ENCODE assay signal across 23 cellular contexts in the genomic region with DNA sequence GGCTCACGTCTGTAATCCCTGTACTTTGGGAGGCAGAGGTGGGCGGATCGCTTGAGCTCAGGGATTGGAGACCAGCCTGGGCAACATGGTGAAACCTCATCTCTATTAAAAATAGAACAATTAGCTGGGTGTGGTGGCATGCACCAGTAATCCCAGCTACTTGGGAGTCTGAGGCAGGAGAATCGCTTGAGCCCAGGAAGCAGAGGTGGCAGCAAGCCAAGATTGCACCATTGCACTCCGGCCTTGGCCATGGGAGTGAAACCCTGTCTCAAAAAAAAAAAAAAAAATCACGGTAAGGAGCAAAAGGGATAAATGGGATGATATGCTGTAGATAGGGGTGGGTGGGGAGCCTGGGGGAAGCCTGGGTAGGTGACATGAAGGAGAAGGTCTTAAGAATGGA. TPM values are rescaled to one million over a fixed set of nuclear protein-coding genes. Genes with fewer than 3 reads are reported as not detected.
"Had no signal": no experiment of that assay in that cellular context is flagged by ENCODE, and none has a peak within 500 bp of the region (broad histone marks: within the 10 kb centered on the region; RNA-seq: fewer than 3 reads in every experiment).

No MANE protein-coding gene starts in this region.

- H3K36me3 ChIP-seq: sigmoid colon, upper lobe of left lung had no signal

- H3K27me3 ChIP-seq: hepatocyte, sigmoid colon, testis, upper lobe of left lung had no signal

- H3K4me1 ChIP-seq: parathyroid adenoma had no signal

- ATAC-seq: SK-N-SH treated with all-trans-retinoic acid at 6 μM for 48 hours; stimulated activated naive B cell treated with anti-CD40 and anti-IgM and Interleukin-4, amounts not matched to agents 10 μg/mL and 1 μg/mL and 100 μg/mL, for 72 hours; T-cell had no signal

- H3K4me3 ChIP-seq: hepatocyte, sigmoid colon, testis, upper lobe of left lung had no signal

- DNase-seq: activated CD4-positive, alpha-beta T cell treated with anti-CD3 and anti-CD28 coated beads, Interleukin-2, amount 50 U/mL, for 4 hours; activated CD8-positive, alpha-beta memory T cell treated with anti-CD3 and anti-CD28 coated beads for 24 hours; activated CD8-positive, alpha-beta memory T cell treated with anti-CD3 and anti-CD28 coated beads, Interleukin-2, amount 50 U/mL, for 4 hours; activated naive CD4-positive, alpha-beta T cell treated with anti-CD3 and anti-CD28 coated beads for 36 hours; activated naive CD8-positive, alpha-beta T cell treated with anti-CD3 and anti-CD28 coated beads, Interleukin-2, amount 10 ng/mL, durations not matched to agents 7 days and 5 days; activated T-cell treated with anti-CD3 and anti-CD28 coated beads, Interleukin-2, amount 50 U/mL, for 24 hours; effector CD4-positive, alpha-beta T cell; erythroblast; glutamatergic neuron; immature natural killer cell; kidney glomerular epithelial cell; nephron progenitor cell; sigmoid colon; stimulated activated CD4-positive, alpha-beta T cell treated with anti-CD3 and anti-CD28 coated beads, Interleukin-2, amount 100 ng/mL, for 48 hours; stimulated activated CD8-positive, alpha-beta memory T cell treated with anti-CD3 and anti-CD28 coated beads, Interleukin-4, amount 100 ng/mL, for 48 hours; stimulated activated naive B cell treated with anti-CD40 and anti-IgM and Interleukin-4, amounts not matched to agents 10 μg/mL and 1 μg/mL and 100 μg/mL, for 72 hours; T-cell; testis; upper lobe of left lung had no signal

- H3K9me3 ChIP-seq: sigmoid colon, testis, upper lobe of left lung had no signal

- H3K27ac ChIP-seq: hepatocyte, parathyroid adenoma, sigmoid colon, testis, upper lobe of left lung had no signal

RNA-seq across cellular contexts. Expression of a gene that starts 20.4 kb away (rescaled TPM):
- total RNA-seq: activated naive CD4-positive, alpha-beta T cell treated with anti-CD3 and anti-CD28 coated beads for 36 hours; activated naive CD8-positive, alpha-beta T cell treated with anti-CD3 and anti-CD28 coated beads, Interleukin-2, amount 10 ng/mL, durations not matched to agents 7 days and 5 days; mononuclear cell had no signal
- polyA plus RNA-seq: immature natural killer cell had no signal
